Comparison of ENCODE assay signal across 21 cellular contexts in genomic region chr20:58697867-58698703, GRCh38. TPM values are rescaled to one million over a fixed set of nuclear protein-coding genes. Genes with fewer than 3 reads are reported as not detected.
DNase-seq lines count a peak whose midpoint lies in the region; ATAC-seq and TF ChIP-seq lines count a peak whose summit lies in the region.
"Had no signal": no experiment of that assay in that cellular context is flagged by ENCODE, and none has a peak within 500 bp of the region (broad histone marks: within the 10 kb centered on the region; RNA-seq: fewer than 3 reads in every experiment).

No MANE protein-coding gene starts in this region.

- H3K4me3 Mint-ChIP-seq in CD4-positive, alpha-beta memory T cell: no peak overlapping the region
- H3K4me3 Mint-ChIP-seq in chondrocyte (ENCODE audit: unreplicated experiment) (no peak overlapping the region), natural killer cell (no peak overlapping the region)
- H3K4me3 Mint-ChIP-seq: CD8-positive, alpha-beta T cell had no signal

- H3K4me1 Mint-ChIP-seq in CD4-positive, alpha-beta memory T cell: peaks cover 3 to 11% (median 7%) of the 10 kb centered on the region in 4 donors
- H3K4me1 Mint-ChIP-seq in chondrocyte (ENCODE audit: low read depth): peaks cover 11% of the 10 kb centered on the region
- H3K4me1 Mint-ChIP-seq in natural killer cell: peaks cover 16 to 25% of the 10 kb centered on the region in 2 donors

- no peaks in the 10 kb centered on the region for H3K27me3 ChIP-seq in CD4-positive, alpha-beta memory T cell (ENCODE audit: insufficient read depth, low read length)
- H3K27me3 ChIP-seq in osteoblast (ENCODE audit: insufficient read depth, low read length): no peaks in the 10 kb centered on the region
- H3K27me3 ChIP-seq: MG63, right lobe of liver had no signal

- peaks cover 16% of the 10 kb centered on the region for H3K4me1 ChIP-seq in CD4-positive, alpha-beta memory T cell (ENCODE audit: insufficient read depth, low read length)
- peaks cover 6% of the 10 kb centered on the region for H3K4me1 ChIP-seq in osteoblast (ENCODE audit: insufficient read depth, low read length)

- no peaks in the 10 kb centered on the region for H4K20me1 ChIP-seq in osteoblast (ENCODE audit: insufficient read depth, low read length)

- H3K36me3 ChIP-seq in CD4-positive, alpha-beta memory T cell (ENCODE audit: insufficient read depth, low read length): peaks cover 14% of the 10 kb centered on the region
- H3K36me3 ChIP-seq in osteoblast (ENCODE audit: insufficient read depth, low read length): peaks cover 31% of the 10 kb centered on the region

- ATAC-seq in natural killer cell: no peak
- ATAC-seq: CD8-positive, alpha-beta T cell; right lobe of liver; SK-N-SH treated with all-trans-retinoic acid at 6 μM for 48 hours had no signal

- DNase-seq in 8988T (peak; percentile 17), chondrocyte (ENCODE audit: low spot score) (peak; percentile 72), osteoblast (ENCODE audit: insufficient read length, low spot score, missing footprints) (peak; percentile 83), AG20443 (ENCODE audit: low spot score) (no peak), dermis blood vessel endothelial cell (no peak), natural killer cell (no peak)
- DNase-seq in CD4-positive, alpha-beta memory T cell: no peak
- DNase-seq in activated CD8-positive, alpha-beta memory T cell treated with anti-CD3 and anti-CD28 coated beads, Interleukin-2, amount 50 U/mL, for 48 hours: no peak
- DNase-seq: activated T-cell treated with anti-CD3 and anti-CD28 coated beads, Interleukin-2, amount 50 U/mL, for 48 hours; CD8-positive, alpha-beta T cell; DMS153; kidney glomerular epithelial cell; mesenchymal stem cell; MG63; naive B cell; NCI-H1417 treated with DMSO at 0.1 percent for 48 hours; NCI-H69; RPMI8226 had no signal

- no peaks in the 10 kb centered on the region for H3K27me3 Mint-ChIP-seq in CD4-positive, alpha-beta memory T cell
- H3K27me3 Mint-ChIP-seq in chondrocyte (ENCODE audit: low read depth) (no peaks in the 10 kb centered on the region), natural killer cell (ENCODE audit: low read depth in 2 of 2) (no peaks in the 10 kb centered on the region)
- H3K27me3 Mint-ChIP-seq: naive B cell had no signal

- CTCF ChIA-PET in CD4-positive, alpha-beta memory T cell (lab: Charles Lee; ENCODE audit: partially characterized antibody): no interaction called here

- H2AFZ ChIP-seq in osteoblast (ENCODE audit: low read length): no peak overlapping the region

- no peaks in the 10 kb centered on the region for H3K9me3 ChIP-seq in CD4-positive, alpha-beta memory T cell (ENCODE audit: control insufficient read depth in 1 of 2, low read length in 2 of 2)
- no peaks in the 10 kb centered on the region for H3K9me3 ChIP-seq in osteoblast (ENCODE audit: low read depth, low read length)
- H3K9me3 ChIP-seq: MG63, right lobe of liver had no signal

- H3K27ac Mint-ChIP-seq in CD4-positive, alpha-beta memory T cell: peak overlapping the region in 4 of 7 donors; percentile 51 to 89 (median 68)
- H3K27ac Mint-ChIP-seq in chondrocyte (ENCODE audit: unreplicated experiment) (peak overlapping the region; percentile 34), natural killer cell (no peak overlapping the region)
- H3K27ac Mint-ChIP-seq: CD8-positive, alpha-beta T cell had no signal

- H3K79me2 ChIP-seq in osteoblast (ENCODE audit: insufficient read depth, low read length): peaks cover 18% of the 10 kb centered on the region

- no peaks in the 10 kb centered on the region for H3K9me3 Mint-ChIP-seq in CD4-positive, alpha-beta memory T cell
- no peaks in the 10 kb centered on the region for H3K9me3 Mint-ChIP-seq in chondrocyte (ENCODE audit: low read depth)
- H3K9me3 Mint-ChIP-seq in natural killer cell: no peaks in the 10 kb centered on the region
- H3K9me3 Mint-ChIP-seq: CD8-positive, alpha-beta T cell; naive B cell had no signal

- no peak overlapping the region for H3K4me3 ChIP-seq in CD4-positive, alpha-beta memory T cell (ENCODE audit: low read length in 2 of 2)
- no peak overlapping the region for H3K4me3 ChIP-seq in osteoblast (ENCODE audit: insufficient read depth, low read length)
- H3K4me3 ChIP-seq: K562, MG63, right lobe of liver had no signal

- intact Hi-C loops in CD4-positive, alpha-beta memory T cell (cut with micrococcal nuclease): no loop called here
- intact Hi-C loops in natural killer cell (cut with micrococcal nuclease): loop anchor here (10.0 kb wide), 1 partner anchor 463 kb away; no protein-coding TSS in a partner anchor

- peaks cover 17 to 35% of the 10 kb centered on the region in 2 donors for H3K36me3 Mint-ChIP-seq in CD4-positive, alpha-beta memory T cell
- H3K36me3 Mint-ChIP-seq in chondrocyte (ENCODE audit: low read depth) (peaks cover 21% of the 10 kb centered on the region), natural killer cell (no peaks in the 10 kb centered on the region)

- H3K27ac ChIP-seq in CD4-positive, alpha-beta memory T cell (ENCODE audit: low read depth, low read length): no peak overlapping the region
- no peak overlapping the region for H3K27ac ChIP-seq in osteoblast (ENCODE audit: low read depth, low read length)
- H3K27ac ChIP-seq: right lobe of liver had no signal

- POLR2A ChIA-PET in CD4-positive, alpha-beta memory T cell (lab: Charles Lee; ENCODE audit: partially characterized antibody): no interaction called here

- TF ChIP-seq CTCF in chondrocyte (IDR thresholded peaks at IDR 0.05): no peak
- no peak for TF ChIP-seq CTCF in osteoblast (IDR thresholded peaks at IDR 0.05; ENCODE audit: extremely low read depth, low read depth, low read length)
- no peak for TF ChIP-seq CTCF in natural killer cell (IDR thresholded peaks at IDR 0.05)

- no peak overlapping the region for H3K4me2 ChIP-seq in osteoblast (ENCODE audit: insufficient read depth, low read length)

RNA-seq across cellular contexts. Expression of gene NPEPL1, which starts 5.5 kb away (rescaled TPM):
- 10 to 100 TPM; 44.2 to 44.8 TPM for total RNA-seq in CD4-positive, alpha-beta memory T cell
- 10 to 100 TPM in 1 of 2 donors, 1 to 10 TPM in 1; 8.9 to 11.9 TPM for polyA plus RNA-seq in CD4-positive, alpha-beta memory T cell
- total RNA-seq in chondrocyte (10.2 to 32.8 TPM (median 31.3 TPM) in 3 replicates), osteoblast (26.8 and 29.7 TPM in 2 replicates), dermis blood vessel endothelial cell (20.6 and 28.8 TPM in 2 replicates), natural killer cell (10 to 100 TPM; 66.0 to 83.7 (median 68.4) TPM)

RNA-seq across cellular contexts. Expression of gene STX16, which starts 47.0 kb away (rescaled TPM):
- 100 to 1,000 TPM; 158 to 167 TPM for total RNA-seq in CD4-positive, alpha-beta memory T cell
- 10 to 100 TPM; 16.5 to 24.5 TPM for polyA plus RNA-seq in CD4-positive, alpha-beta memory T cell
- total RNA-seq in chondrocyte (44.5 to 58.1 TPM (median 50.4 TPM) in 3 replicates), osteoblast (24.2 and 28.6 TPM in 2 replicates), dermis blood vessel endothelial cell (36.4 and 53.5 TPM in 2 replicates), natural killer cell (100 to 1,000 TPM; 136 to 146 (median 143) TPM)

Comparison
In these comparisons a context has a peak if more than half of its experiments do, and no peak if none do; other contexts are left out.
1. DNase-seq: peak in 8988T (single experiment), chondrocyte (single experiment) and osteoblast (single experiment); none in CD4-positive, alpha-beta memory T cell (0 of 5), activated CD8-positive, alpha-beta memory T cell treated with anti-CD3 and anti-CD28 coated beads, Interleukin-2, amount 50 U/mL, for 48 hours (single experiment), AG20443 (single experiment), dermis blood vessel endothelial cell (single experiment) and natural killer cell (single experiment).
2. H3K27ac Mint-ChIP-seq: peak in CD4-positive, alpha-beta memory T cell (4 of 7) and chondrocyte (single experiment); none in natural killer cell (0 of 2).